2 cellular contexts compared by ENCODE assay signal in the genomic region with DNA sequence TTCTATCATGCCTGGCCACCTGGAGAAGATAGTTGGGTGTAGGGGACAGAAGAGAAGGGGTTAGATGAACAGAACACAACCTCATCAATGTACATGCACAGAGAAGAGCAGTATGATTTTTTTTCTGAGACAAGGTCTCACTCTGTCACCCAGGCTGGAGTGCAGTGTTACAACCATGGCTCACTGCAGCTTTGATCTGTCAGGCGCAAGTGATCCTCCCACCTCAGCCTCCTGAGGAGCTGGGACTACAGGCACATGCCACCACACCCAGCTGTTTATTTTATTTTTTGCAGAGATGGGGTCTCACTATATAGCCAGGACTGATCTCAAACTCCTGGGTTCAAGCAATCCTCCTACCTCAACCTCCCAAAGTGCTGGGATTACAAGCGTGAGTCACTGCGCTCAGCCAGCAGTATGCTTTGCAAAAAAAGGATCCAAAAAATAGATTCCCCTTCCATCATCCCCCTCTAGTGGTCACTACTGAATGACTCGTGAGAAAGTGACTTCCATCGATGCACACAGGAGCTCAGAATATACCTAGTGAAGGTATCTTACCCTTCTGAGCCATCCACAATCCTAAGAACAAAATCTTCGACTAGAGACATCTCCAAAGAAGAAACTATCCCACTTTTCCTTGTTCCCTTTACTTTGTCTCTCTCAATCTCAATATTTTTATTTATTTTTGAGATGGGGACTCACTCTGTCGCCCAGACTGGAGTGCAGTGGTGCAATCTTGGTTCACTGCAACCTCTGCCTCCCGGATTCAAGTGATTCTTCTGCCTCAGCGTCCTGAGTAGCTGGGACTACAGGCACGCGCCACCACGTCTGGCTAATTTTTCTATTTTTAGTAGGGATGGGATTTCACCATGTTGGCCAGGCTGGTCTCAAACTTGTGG.
TF ChIP-seq lines count a peak whose summit lies in the region.

No MANE protein-coding gene starts in this region.

TF ChIP-seq in WTC11, 78 proteins besides CTCF, POLR2A, EP300 and RAD21:
- TF ChIP-seq ZNF317 (CRISPR knock-in tag; IDR thresholded peaks at IDR 0.05; ENCODE audit: borderline replicate concordance, low read depth): no peak
- TF ChIP-seq, protein P1, sequence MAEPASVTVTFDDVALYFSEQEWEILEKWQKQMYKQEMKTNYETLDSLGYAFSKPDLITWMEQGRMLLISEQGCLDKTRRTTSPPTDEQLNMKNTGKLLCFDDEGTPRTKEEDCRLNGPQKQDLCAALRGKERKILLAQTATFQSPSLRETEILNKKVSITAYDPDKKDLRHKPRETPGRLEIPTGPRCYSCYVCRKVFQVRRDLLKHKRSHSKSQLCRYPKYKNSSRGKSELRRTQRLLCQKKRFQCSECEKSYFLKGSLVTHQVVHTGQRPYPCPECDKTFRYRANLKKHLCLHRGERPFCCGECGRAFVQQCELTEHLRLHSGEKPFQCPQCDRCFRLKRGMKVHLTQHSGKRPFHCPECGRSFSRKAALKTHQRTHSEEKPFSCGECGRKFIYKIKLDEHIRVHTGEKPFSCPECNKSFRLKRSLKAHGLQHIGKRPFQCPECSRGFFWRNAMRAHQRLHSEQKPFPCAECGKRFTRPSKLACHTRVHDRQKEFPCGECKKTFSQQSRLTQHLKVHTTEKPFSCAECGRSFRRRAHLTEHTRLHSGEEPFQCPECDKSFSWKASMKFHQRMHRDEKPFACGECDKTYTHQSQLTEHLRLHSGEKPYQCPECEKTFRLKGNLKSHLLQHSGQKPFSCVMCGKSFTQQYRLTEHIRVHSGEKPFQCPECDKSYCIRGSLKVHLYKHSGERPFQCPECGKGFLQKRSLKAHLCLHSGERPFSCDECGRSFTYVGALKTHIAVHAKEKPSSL (CRISPR knock-in tag; conservative IDR thresholded peaks at IDR 0.05): no peak
- TF ChIP-seq, protein P2, sequence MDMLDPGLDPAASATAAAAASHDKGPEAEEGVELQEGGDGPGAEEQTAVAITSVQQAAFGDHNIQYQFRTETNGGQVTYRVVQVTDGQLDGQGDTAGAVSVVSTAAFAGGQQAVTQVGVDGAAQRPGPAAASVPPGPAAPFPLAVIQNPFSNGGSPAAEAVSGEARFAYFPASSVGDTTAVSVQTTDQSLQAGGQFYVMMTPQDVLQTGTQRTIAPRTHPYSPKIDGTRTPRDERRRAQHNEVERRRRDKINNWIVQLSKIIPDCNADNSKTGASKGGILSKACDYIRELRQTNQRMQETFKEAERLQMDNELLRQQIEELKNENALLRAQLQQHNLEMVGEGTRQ (CRISPR knock-in tag; IDR thresholded peaks at IDR 0.05): no peak
- TF ChIP-seq PRRX2 (CRISPR knock-in tag; IDR thresholded peaks at IDR 0.05): no peak
- TF ChIP-seq ZNF121 (CRISPR knock-in tag; IDR thresholded peaks at IDR 0.05): no peak
- TF ChIP-seq FOXJ3 (CRISPR knock-in tag; IDR thresholded peaks at IDR 0.05; ENCODE audit: borderline replicate concordance): no peak
- no peak for TF ChIP-seq JUN (CRISPR knock-in tag; IDR thresholded peaks at IDR 0.05)
- no peak for TF ChIP-seq GRHL2 (CRISPR knock-in tag; IDR thresholded peaks at IDR 0.05; ENCODE audit: insufficient replicate concordance, severe bottlenecking)
- TF ChIP-seq ZNF138 (CRISPR knock-in tag; conservative IDR thresholded peaks at IDR 0.05): no peak
- TF ChIP-seq TP53 (CRISPR knock-in tag; IDR thresholded peaks at IDR 0.05): no peak
- no peak for TF ChIP-seq SMAD4 (CRISPR knock-in tag; IDR thresholded peaks at IDR 0.05)
- TF ChIP-seq, protein P3, sequence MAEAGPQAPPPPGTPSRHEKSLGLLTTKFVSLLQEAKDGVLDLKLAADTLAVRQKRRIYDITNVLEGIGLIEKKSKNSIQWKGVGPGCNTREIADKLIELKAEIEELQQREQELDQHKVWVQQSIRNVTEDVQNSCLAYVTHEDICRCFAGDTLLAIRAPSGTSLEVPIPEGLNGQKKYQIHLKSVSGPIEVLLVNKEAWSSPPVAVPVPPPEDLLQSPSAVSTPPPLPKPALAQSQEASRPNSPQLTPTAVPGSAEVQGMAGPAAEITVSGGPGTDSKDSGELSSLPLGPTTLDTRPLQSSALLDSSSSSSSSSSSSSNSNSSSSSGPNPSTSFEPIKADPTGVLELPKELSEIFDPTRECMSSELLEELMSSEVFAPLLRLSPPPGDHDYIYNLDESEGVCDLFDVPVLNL (CRISPR knock-in tag; IDR thresholded peaks at IDR 0.05; ENCODE audit: borderline replicate concordance, low read depth): no peak
- TF ChIP-seq NR1H2 (CRISPR knock-in tag; IDR thresholded peaks at IDR 0.05): no peak
- no peak for TF ChIP-seq EMX1 (CRISPR knock-in tag; IDR thresholded peaks at IDR 0.05)
- TF ChIP-seq KAT7 (CRISPR knock-in tag; IDR thresholded peaks at IDR 0.05; ENCODE audit: borderline replicate concordance): no peak
- no peak for TF ChIP-seq OVOL2 (CRISPR knock-in tag; IDR thresholded peaks at IDR 0.05; ENCODE audit: borderline replicate concordance)
- TF ChIP-seq, protein P4, sequence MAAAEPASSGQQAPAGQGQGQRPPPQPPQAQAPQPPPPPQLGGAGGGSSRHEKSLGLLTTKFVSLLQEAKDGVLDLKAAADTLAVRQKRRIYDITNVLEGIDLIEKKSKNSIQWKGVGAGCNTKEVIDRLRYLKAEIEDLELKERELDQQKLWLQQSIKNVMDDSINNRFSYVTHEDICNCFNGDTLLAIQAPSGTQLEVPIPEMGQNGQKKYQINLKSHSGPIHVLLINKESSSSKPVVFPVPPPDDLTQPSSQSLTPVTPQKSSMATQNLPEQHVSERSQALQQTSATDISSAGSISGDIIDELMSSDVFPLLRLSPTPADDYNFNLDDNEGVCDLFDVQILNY (CRISPR knock-in tag; IDR thresholded peaks at IDR 0.05): no peak
- no peak for TF ChIP-seq SMAD3 (CRISPR knock-in tag; IDR thresholded peaks at IDR 0.05; ENCODE audit: borderline replicate concordance)
- TF ChIP-seq, protein P5, sequence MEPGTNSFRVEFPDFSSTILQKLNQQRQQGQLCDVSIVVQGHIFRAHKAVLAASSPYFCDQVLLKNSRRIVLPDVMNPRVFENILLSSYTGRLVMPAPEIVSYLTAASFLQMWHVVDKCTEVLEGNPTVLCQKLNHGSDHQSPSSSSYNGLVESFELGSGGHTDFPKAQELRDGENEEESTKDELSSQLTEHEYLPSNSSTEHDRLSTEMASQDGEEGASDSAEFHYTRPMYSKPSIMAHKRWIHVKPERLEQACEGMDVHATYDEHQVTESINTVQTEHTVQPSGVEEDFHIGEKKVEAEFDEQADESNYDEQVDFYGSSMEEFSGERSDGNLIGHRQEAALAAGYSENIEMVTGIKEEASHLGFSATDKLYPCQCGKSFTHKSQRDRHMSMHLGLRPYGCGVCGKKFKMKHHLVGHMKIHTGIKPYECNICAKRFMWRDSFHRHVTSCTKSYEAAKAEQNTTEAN (CRISPR knock-in tag; IDR thresholded peaks at IDR 0.05): no peak

TF ChIP-seq in endothelial cell of umbilical vein, 7 proteins besides CTCF, POLR2A, EP300 and RAD21:
- TF ChIP-seq EZH2 (IDR thresholded peaks at IDR 0.05; ENCODE audit: borderline replicate concordance, low read depth, low read length, severe bottlenecking) (no peak), FOS (IDR thresholded peaks at IDR 0.05; ENCODE audit: borderline replicate concordance, insufficient read depth, low read length) (no peak), MYC (IDR thresholded peaks at IDR 0.05; ENCODE audit: low read depth, low read length) (no peak), POLR2AphosphoS5 (IDR thresholded peaks at IDR 0.05; ENCODE audit: insufficient read depth, low read depth, low read length) (no peak), GATA2 (IDR thresholded peaks at IDR 0.05; ENCODE audit: insufficient read depth, insufficient read length, low read depth, low read length) (no peak), JUN (IDR thresholded peaks at IDR 0.05; ENCODE audit: borderline replicate concordance, insufficient read depth, insufficient read length, low read depth) (no peak)
- TF ChIP-seq, protein P6, sequence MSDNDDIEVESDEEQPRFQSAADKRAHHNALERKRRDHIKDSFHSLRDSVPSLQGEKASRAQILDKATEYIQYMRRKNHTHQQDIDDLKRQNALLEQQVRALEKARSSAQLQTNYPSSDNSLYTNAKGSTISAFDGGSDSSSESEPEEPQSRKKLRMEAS (IDR thresholded peaks at IDR 0.05; ENCODE audit: insufficient read depth, insufficient read length): no peak
TF ChIP-seq in endothelial cell of umbilical vein: peak in this region for 0.
